Comparison of ENCODE assay signal across 5 cellular contexts in the genomic region with DNA sequence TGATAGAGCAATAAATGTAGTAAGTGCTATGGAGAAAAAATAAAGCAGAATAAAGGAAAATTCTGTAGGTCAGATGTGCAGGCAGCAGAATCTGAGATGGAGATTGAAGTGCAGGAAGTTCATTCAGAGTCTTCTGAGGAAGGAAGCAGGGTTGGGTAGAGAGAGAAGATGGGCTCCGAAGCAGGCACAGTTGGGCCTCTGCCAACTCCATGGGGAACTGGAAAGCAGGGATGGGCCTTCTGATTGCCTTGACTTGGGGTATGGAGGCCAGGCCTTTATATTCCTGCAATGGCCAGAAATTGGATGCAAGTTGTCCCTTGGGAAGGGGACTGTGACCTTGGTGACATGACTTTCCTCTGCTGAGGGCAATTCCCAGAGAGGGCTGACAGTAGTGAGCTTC. TPM values are rescaled to one million over a fixed set of nuclear protein-coding genes. Genes with fewer than 3 reads are reported as not detected.
"Had no signal": no experiment of that assay in that cellular context is flagged by ENCODE, and none has a peak within 500 bp of the region (broad histone marks: within the 10 kb centered on the region; RNA-seq: fewer than 3 reads in every experiment).

No MANE protein-coding gene starts in this region.

RNA-seq across cellular contexts. Expression of a gene that starts 42.6 kb away (rescaled TPM):
- total RNA-seq: ovary, progenitor cell of endocrine pancreas, renal cortical epithelial cell, suprapubic skin, transverse colon had no signal
